In genomic region chr7:108989319-108989718, GRCh38 we compare ENCODE assay signal across 17 cellular contexts.
DNase-seq lines count a peak whose midpoint lies in the region; ATAC-seq and TF ChIP-seq lines count a peak whose summit lies in the region.
"Had no signal": no experiment of that assay in that cellular context is flagged by ENCODE, and none has a peak within 500 bp of the region (broad histone marks: within the 10 kb centered on the region; RNA-seq: fewer than 3 reads in every experiment).

No MANE protein-coding gene starts in this region.

- H2BK15ac ChIP-seq in neuronal stem cell (ENCODE audit: low read length), result no peak overlapping the region

- H3K27ac ChIP-seq in GM23338 (ENCODE audit: low read depth), result no peak overlapping the region
- no peak overlapping the region for H3K27ac ChIP-seq in neural cell (ENCODE audit: low read length)
- H3K27ac ChIP-seq in neuronal stem cell (replicated peaks; ENCODE audit: low read length), result no peak overlapping the region
- no peak overlapping the region for H3K27ac ChIP-seq in right cardiac atrium (ENCODE audit: low read length)
- H3K27ac ChIP-seq: 22Rv1; A549; BLaER1 treated with 17β-estradiol and CSF1 and Interleukin-3, amounts not matched to agents 10 nM and 100 nM; C4-2B had no signal

- H3K27me3 ChIP-seq in GM23338 (ENCODE audit: insufficient read depth), result no peaks in the 10 kb centered on the region
- no peaks in the 10 kb centered on the region for H3K27me3 ChIP-seq in neural cell (ENCODE audit: insufficient read depth, low read depth, low read length)
- no peaks in the 10 kb centered on the region for H3K27me3 ChIP-seq in neuronal stem cell (ENCODE audit: control insufficient read depth in 3 of 3, insufficient read depth in 3 of 3, low read depth in 1 of 3, low read length in 3 of 3)
- H3K27me3 ChIP-seq in right cardiac atrium (ENCODE audit: control insufficient read depth, insufficient read depth), result no peaks in the 10 kb centered on the region
- H3K27me3 ChIP-seq: BLaER1 treated with 17β-estradiol and CSF1 and Interleukin-3, amounts not matched to agents 10 nM and 100 nM had no signal

- H3K36me3 Mint-ChIP-seq in GM23338 (ENCODE audit: low read depth), result no peaks in the 10 kb centered on the region
- H3K36me3 Mint-ChIP-seq: CD8-positive, alpha-beta T cell had no signal

- no peak overlapping the region for H4K91ac ChIP-seq in neuronal stem cell (ENCODE audit: low read depth, low read length, poor library complexity)

- no peak overlapping the region for H2BK5ac ChIP-seq in neuronal stem cell (ENCODE audit: low read length)

- intact Hi-C loops in right cardiac atrium (cut with DNase I), result no loop called here

- H4K20me1 ChIP-seq in GM23338 (replicated peaks; ENCODE audit: insufficient read depth) (no peaks in the 10 kb centered on the region), neural cell (ENCODE audit: insufficient read depth) (no peaks in the 10 kb centered on the region)
- H4K20me1 ChIP-seq: BLaER1 treated with 17β-estradiol and CSF1 and Interleukin-3, amounts not matched to agents 10 nM and 100 nM had no signal

- H3K4me1 ChIP-seq in GM23338 (ENCODE audit: insufficient read depth) (0 out of 2 replicates have a peak, but pooled peaks cover 13% of the 10 kb centered on the region), neuronal stem cell (ENCODE audit: control insufficient read depth in 2 of 2, insufficient read depth in 1 of 2, low read depth in 1 of 2, low read length in 2 of 2) (peaks cover 2 to 3% of the 10 kb centered on the region in 2 donors), right cardiac atrium (ENCODE audit: control insufficient read depth, insufficient read depth, low read length) (no peaks in the 10 kb centered on the region)
- H3K4me1 ChIP-seq: A549 had no signal

- no CpG with 5 or more reads among the region's 2 CpGs for WGBS in neuronal stem cell (ENCODE audit: extremely low coverage in 2 of 2, insufficient read length in 2 of 2, insufficient replicate concordance in 1 of 2), 2 donors
- WGBS in right cardiac atrium, result 94% methylated on average over 2 of the region's 2 CpGs

- TF ChIP-seq RAD21 in neural cell (conservative IDR thresholded peaks at IDR 0.05), result no peak

- H3F3A ChIP-seq in GM23338 (replicated peaks; ENCODE audit: low read depth), result no peaks in the 10 kb centered on the region
- H3F3A ChIP-seq in neural cell (ENCODE audit: insufficient read depth, low read length, poor library complexity, severe bottlenecking), result no peaks in the 10 kb centered on the region

- no peaks in the 10 kb centered on the region for H3K79me2 ChIP-seq in GM23338 (replicated peaks; ENCODE audit: insufficient read depth)
- no peaks in the 10 kb centered on the region for H3K79me2 ChIP-seq in neural cell (replicated peaks; ENCODE audit: insufficient read depth, low read length)

- H3K79me1 ChIP-seq in neuronal stem cell (ENCODE audit: low read depth, low read length), result no peaks in the 10 kb centered on the region

- no peak overlapping the region for H3K27ac Mint-ChIP-seq in GM23338
- H3K27ac Mint-ChIP-seq: B cell; CD4-positive, alpha-beta T cell; CD8-positive, alpha-beta T cell had no signal

- H3K4me3 Mint-ChIP-seq in GM23338, result no peak overlapping the region
- H3K4me3 Mint-ChIP-seq: B cell; CD4-positive, alpha-beta T cell; CD8-positive, alpha-beta T cell had no signal

- H2BK120ac ChIP-seq in neuronal stem cell (ENCODE audit: low read depth, low read length), result no peak overlapping the region

- no peak overlapping the region for H3K4ac ChIP-seq in neuronal stem cell (ENCODE audit: low read length)

- 0 out of 2 replicates have a peak, but pooled peaks cover under 1% of the 10 kb centered on the region for H3K9me2 ChIP-seq in GM23338 (ENCODE audit: insufficient read depth)
- H3K9me2 ChIP-seq in neural cell (ENCODE audit: insufficient read depth, low read length), result no peaks in the 10 kb centered on the region

- H2AFZ ChIP-seq in GM23338, result peak overlapping the region; percentile 60; the same call in 1 of the 2 replicates
- no peak overlapping the region for H2AFZ ChIP-seq in neural cell (ENCODE audit: low read depth, low read length)
- peak overlapping the region; percentile 10 for H2AFZ ChIP-seq in neuronal stem cell (ENCODE audit: low read length)

- no peak for ATAC-seq in GM23338
- ATAC-seq in right cardiac atrium, result no peak
- ATAC-seq: A549; CD8-positive, alpha-beta T cell had no signal

- H4K8ac ChIP-seq in neuronal stem cell (ENCODE audit: low read depth, low read length), result no peak overlapping the region

- no peak overlapping the region for H3K4me3 ChIP-seq in GM23338
- H3K4me3 ChIP-seq in neural cell (ENCODE audit: low read length), result no peak overlapping the region
- no peak overlapping the region for H3K4me3 ChIP-seq in neuronal stem cell (ENCODE audit: low read length in 2 of 2)
- H3K4me3 ChIP-seq in right cardiac atrium (ENCODE audit: low read length), result no peak overlapping the region
- H3K4me3 ChIP-seq: A549; BLaER1 treated with 17β-estradiol and CSF1 and Interleukin-3, amounts not matched to agents 10 nM and 100 nM had no signal

- H3K36me3 ChIP-seq in GM23338 (ENCODE audit: insufficient read depth) (no peaks in the 10 kb centered on the region), neural cell (ENCODE audit: insufficient read depth, low read length) (no peaks in the 10 kb centered on the region), neuronal stem cell (replicated peaks in 1 of 2; ENCODE audit: control insufficient read depth in 2 of 2, insufficient read depth in 2 of 2, low read length in 2 of 2) (no peaks in the 10 kb centered on the region)
- H3K36me3 ChIP-seq: BLaER1 treated with 17β-estradiol and CSF1 and Interleukin-3, amounts not matched to agents 10 nM and 100 nM had no signal

- H3K4me2 ChIP-seq in GM23338 (no peak overlapping the region), neural cell (ENCODE audit: low read length) (no peak overlapping the region), neuronal stem cell (ENCODE audit: insufficient read depth, low read length, poor library complexity, severe bottlenecking) (no peak overlapping the region)
- H3K4me2 ChIP-seq: A549; BLaER1 treated with 17β-estradiol and CSF1 and Interleukin-3, amounts not matched to agents 10 nM and 100 nM had no signal

- no peak overlapping the region for H2BK12ac ChIP-seq in neuronal stem cell (ENCODE audit: low read length)

- DNase-seq in GM23338 (ENCODE audit: low spot score) (no peak), neuronal stem cell (ENCODE audit: low spot score) (no peak), right cardiac atrium (no peak), NCI-H2081 treated with DMSO at 0.1 percent for 48 hours (lab: John Stamatoyannopoulos, UW) (no peak)
- DNase-seq: AML-193; Caco-2; Calu3; CD4-positive, alpha-beta T cell; CD8-positive, alpha-beta T cell; DMS79 treated with DMSO at 0.1 percent for 48 hours; GF-D8 had no signal

- no peak overlapping the region for H3K23ac ChIP-seq in neuronal stem cell (ENCODE audit: low read depth, low read length, poor library complexity)

- no peaks in the 10 kb centered on the region for H3K9me3 ChIP-seq in neural cell (ENCODE audit: low read length)
- H3K9me3 ChIP-seq in neuronal stem cell (replicated peaks in 1 of 2; ENCODE audit: control insufficient read depth in 2 of 2, insufficient read depth in 1 of 2, low read depth in 1 of 2, low read length in 2 of 2), result no peaks in the 10 kb centered on the region
- H3K9me3 ChIP-seq in right cardiac atrium (ENCODE audit: control insufficient read depth, low read length), result no peaks in the 10 kb centered on the region
- H3K9me3 ChIP-seq: A549; BLaER1 treated with 17β-estradiol and CSF1 and Interleukin-3, amounts not matched to agents 10 nM and 100 nM; Caco-2 had no signal

- H3K4me1 Mint-ChIP-seq in GM23338, result peaks cover 17% of the 10 kb centered on the region; the same call in 2 of the 3 replicates
- H3K4me1 Mint-ChIP-seq: B cell had no signal

- no peaks in the 10 kb centered on the region for H3K27me3 Mint-ChIP-seq in GM23338 (ENCODE audit: insufficient read depth, low read depth, poor library complexity)
- H3K27me3 Mint-ChIP-seq: B cell; CD4-positive, alpha-beta T cell had no signal

- no peak for TF ChIP-seq CTCF in GM23338 (conservative IDR thresholded peaks at IDR 0.05; ENCODE audit: low read depth in 2 of 2)
- TF ChIP-seq CTCF in neural cell (IDR thresholded peaks at IDR 0.05; ENCODE audit: poor library complexity, severe bottlenecking), result no peak

- H3K18ac ChIP-seq in neuronal stem cell (ENCODE audit: low read length), result no peak overlapping the region

- no peak overlapping the region for H2AK5ac ChIP-seq in neuronal stem cell (ENCODE audit: low read depth, low read length)

- peak; percentile 84 for TF ChIP-seq EP300 in neural cell (conservative IDR thresholded peaks at IDR 0.05; ENCODE audit: poor library complexity, severe bottlenecking)

- H3K9me3 Mint-ChIP-seq in GM23338, result no peaks in the 10 kb centered on the region

- H3K9ac ChIP-seq in neural cell (ENCODE audit: low read length), result no peak overlapping the region
- H3K9ac ChIP-seq in neuronal stem cell (ENCODE audit: low read depth, low read length, poor library complexity), result no peak overlapping the region
- H3K9ac ChIP-seq: BLaER1 treated with 17β-estradiol and CSF1 and Interleukin-3, amounts not matched to agents 10 nM and 100 nM had no signal

- H3K14ac ChIP-seq in neuronal stem cell (ENCODE audit: low read length), result no peak overlapping the region

TF ChIP-seq in GM23338, 12 proteins besides CTCF, POLR2A, EP300 and RAD21 (continues in another document):
- no peak for TF ChIP-seq CREB1 (CRISPR knock-in tag; IDR thresholded peaks at IDR 0.05; ENCODE audit: low read depth)
- TF ChIP-seq ZNF331 (CRISPR knock-in tag; IDR thresholded peaks at IDR 0.05; ENCODE audit: low read depth), result no peak
- TF ChIP-seq POLR2AphosphoS5 (IDR thresholded peaks at IDR 0.05; ENCODE audit: low read depth), result no peak
- no peak for TF ChIP-seq EZH2phosphoT487 (IDR thresholded peaks at IDR 0.05; ENCODE audit: unreplicated experiment)
- TF ChIP-seq ZNF114 (CRISPR knock-in tag; IDR thresholded peaks at IDR 0.05), result no peak
- TF ChIP-seq JUNB (IDR thresholded peaks at IDR 0.05; ENCODE audit: unreplicated experiment), result no peak

TF ChIP-seq in neural cell, 6 proteins besides CTCF, POLR2A, EP300 and RAD21 (continues in another document):
- no peak for TF ChIP-seq SMC3 (conservative IDR thresholded peaks at IDR 0.05; ENCODE audit: poor library complexity)
- no peak for TF ChIP-seq MXI1 (conservative IDR thresholded peaks at IDR 0.05; ENCODE audit: poor library complexity, severe bottlenecking)
- peak; percentile 70 for TF ChIP-seq POLR2AphosphoS5 (IDR thresholded peaks at IDR 0.05)
